13 cellular contexts compared by ENCODE assay signal in the genomic region with DNA sequence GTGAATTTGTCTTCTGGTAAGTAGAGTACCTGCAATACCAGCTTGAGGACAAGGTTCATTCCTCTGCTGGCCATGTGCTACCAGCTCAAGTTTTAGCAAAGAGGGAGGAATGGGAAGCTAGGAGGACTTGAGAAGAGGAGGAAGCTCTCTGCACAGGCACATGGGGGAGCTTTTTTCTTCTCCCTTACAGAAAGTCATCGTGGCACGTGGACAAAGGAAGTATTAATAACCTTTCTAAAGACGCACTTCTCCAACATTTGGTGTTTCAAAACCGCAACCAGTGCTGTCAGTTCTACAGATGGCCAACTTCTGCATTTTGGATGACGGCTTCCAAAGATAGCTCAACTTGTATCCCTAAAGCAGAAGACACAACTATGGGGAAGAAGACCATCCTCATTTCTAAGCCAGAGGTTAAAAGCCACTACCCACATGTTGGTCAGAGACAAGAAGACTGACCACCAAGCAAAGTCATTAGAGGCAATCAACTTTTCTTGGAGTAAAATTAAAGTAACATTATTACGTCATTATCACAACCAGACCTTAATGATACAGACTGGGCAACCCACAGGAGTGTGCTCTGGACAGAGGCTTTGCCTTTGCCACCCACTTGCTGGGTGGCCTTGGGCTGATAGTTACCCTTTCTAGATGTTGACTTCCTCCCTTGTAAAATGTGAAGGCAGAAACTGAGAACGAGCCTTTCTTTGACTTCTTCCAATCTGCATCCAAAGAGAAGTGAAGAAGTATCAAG. TPM values are rescaled to one million over a fixed set of nuclear protein-coding genes. Genes with fewer than 3 reads are reported as not detected.
DNase-seq lines count a peak whose midpoint lies in the region; ATAC-seq, FAIRE-seq and TF ChIP-seq lines count a peak whose summit lies in the region.
"Had no signal": no experiment of that assay in that cellular context is flagged by ENCODE, and none has a peak within 500 bp of the region (broad histone marks: within the 10 kb centered on the region; RNA-seq: fewer than 3 reads in every experiment).

No MANE protein-coding gene starts in this region.

- H3K36me3 ChIP-seq in right lobe of liver (no peaks in the 10 kb centered on the region), uterus (no peaks in the 10 kb centered on the region)
- H3K36me3 ChIP-seq: neural progenitor cell had no signal

- 74% methylated on average over 6 of the region's 7 CpGs for WGBS in right lobe of liver (ENCODE audit: insufficient coverage, low coverage, low lambda C conversion rate, missing lambda C conversion rate)

- H3K4me1 ChIP-seq in right lobe of liver (peaks cover 0 to 4% (median 0%) of the 10 kb centered on the region in 4 donors), uterus (no peaks in the 10 kb centered on the region)
- H3K4me1 ChIP-seq: neural progenitor cell had no signal

- intact Hi-C loops in right lobe of liver (cut with DNase I): no loop called here
- intact Hi-C loops in uterus (cut with DNase I; ENCODE audit: low total_unique reads): no loop called here
- intact Hi-C loops in posterior vena cava (cut with DNase I): loop anchor here in 1 of 2 donors (5.0 kb wide), 1 partner anchor 49 kb away; no protein-coding TSS in a partner anchor

- TF ChIP-seq CTCF in right lobe of liver (IDR thresholded peaks at IDR 0.05) (no peak), uterus (IDR thresholded peaks at IDR 0.05) (no peak)

- TF ChIP-seq POLR2A in right lobe of liver (IDR thresholded peaks at IDR 0.05) (no peak), uterus (IDR thresholded peaks at IDR 0.05) (no peak)

- H3K4me3 ChIP-seq in right lobe of liver (no peak overlapping the region), uterus (no peak overlapping the region)
- H3K4me3 ChIP-seq: neural progenitor cell had no signal

- DNase-seq in Ammon's horn (ENCODE audit: low spot score) (peak; percentile 73), SIG-M5 treated with dmso at 0.1 percent for 504 hours (lab: John Stamatoyannopoulos, UW; ENCODE audit: unreplicated experiment) (peak; percentile 96), right lobe of liver (no peak), urothelium cell line (ENCODE audit: low spot score) (no peak), uterus (no peak), posterior vena cava (ENCODE audit: low spot score) (no peak)
- DNase-seq: activated CD4-positive, alpha-beta T cell treated with anti-CD3 and anti-CD28 coated beads for 1 hour; activated gamma-delta T cell; NCI-H1105 had no signal

- no peaks in the 10 kb centered on the region for H3K9me3 ChIP-seq in right lobe of liver
- H3K9me3 ChIP-seq in uterus: no peaks in the 10 kb centered on the region

- H3K27ac ChIP-seq in right lobe of liver: peak overlapping the region in 1 of 3 donors; percentile 30
- no peak overlapping the region for H3K27ac ChIP-seq in uterus
- H3K27ac ChIP-seq: neural progenitor cell had no signal

- no peak for FAIRE-seq in urothelium cell line (lab: Jason Lieb, UNC)
- FAIRE-seq: RCC 7860 had no signal

- H3K27me3 ChIP-seq in right lobe of liver (no peaks in the 10 kb centered on the region), uterus (no peaks in the 10 kb centered on the region)
- H3K27me3 ChIP-seq: neural progenitor cell had no signal

- peak; percentile 62 for ATAC-seq in GM21723 (IDR thresholded peaks at IDR 0.05; ENCODE audit: unreplicated experiment)
- peak; percentile 55 to 81 (median 70) for ATAC-seq in right lobe of liver
- ATAC-seq in HG02571 (IDR thresholded peaks at IDR 0.05; ENCODE audit: unreplicated experiment): no peak

RNA-seq across cellular contexts. Expression of a gene that starts 12.3 kb away (rescaled TPM):
- total RNA-seq in right lobe of liver (100 to 1,000 TPM; 205 to 296 (median 279) TPM), uterus (100 to 1,000 TPM; 206 to 389 (median 287) TPM), posterior vena cava (100 to 1,000 TPM; 259 to 311 TPM)

Comparison
In these comparisons a context has a peak if more than half of its experiments do, and no peak if none do; other contexts are left out.
1. DNase-seq: peak in Ammon's horn (single experiment) and SIG-M5 treated with dmso at 0.1 percent for 504 hours (single experiment); none in right lobe of liver (0 of 3), urothelium cell line (single experiment), uterus (0 of 2) and posterior vena cava (single experiment).